ENCODE assay signal across 28 cellular contexts in genomic region chr2:45897836-45898235, GRCh38.
DNase-seq lines count a peak whose midpoint lies in the region; ATAC-seq, FAIRE-seq and TF ChIP-seq lines count a peak whose summit lies in the region.
"Had no signal": no experiment of that assay in that cellular context is flagged by ENCODE, and none has a peak within 500 bp of the region (broad histone marks: within the 10 kb centered on the region; RNA-seq: fewer than 3 reads in every experiment).

No MANE protein-coding gene starts in this region.

- intact Hi-C loops in left lung (cut with DNase I) = no loop called here

- TF ChIP-seq POLR2A in GM12891 (IDR thresholded peaks at IDR 0.05; ENCODE audit: low read depth, low read length) = no peak

- DNase-seq in GM12891 (ENCODE audit: insufficient read length, low spot score) (no peak), left lung (no peak), NCI-H1930 (lab: John Stamatoyannopoulos, UW) (no peak), Kasumi-1 (lab: John Stamatoyannopoulos, UW) (no peak), SJCRH30 (no peak)
- DNase-seq in stimulated activated naive B cell treated with anti-CD40 and anti-IgM and Interleukin-4, amounts not matched to agents 10 μg/mL and 1 μg/mL and 100 μg/mL, for 72 hours = peak; percentile 27
- DNase-seq: Calu3, DMS153, DND-41, H9, IMR-90, KG1, NCI-H1048, NCI-H1417, NCI-H1694 treated with DMSO at 0.1 percent for 48 hours, NCI-H2081 treated with DMSO at 0.1 percent for 48 hours, NCI-H2171, NCI-H226, NCI-H510A, NCI-H69, SIG-M5, SK-N-SH had no signal

- peaks cover 2 to 9% of the 10 kb centered on the region in 2 donors for H3K36me3 Mint-ChIP-seq in stimulated activated naive B cell treated with anti-CD40 and anti-IgM and Interleukin-4, amounts not matched to agents 10 μg/mL and 1 μg/mL and 100 μg/mL, for 72 hours

- H3K9me3 ChIP-seq in left lung (no peaks in the 10 kb centered on the region), SJCRH30 (replicated peaks) (no peaks in the 10 kb centered on the region)
- H3K9me3 ChIP-seq: SK-N-SH had no signal

- peak; percentile 41 for FAIRE-seq in GM12891 (lab: Jason Lieb, UNC)
- FAIRE-seq: GM18507, RCC 7860 had no signal

- H3K4me1 Mint-ChIP-seq in stimulated activated naive B cell treated with anti-CD40 and anti-IgM and Interleukin-4, amounts not matched to agents 10 μg/mL and 1 μg/mL and 100 μg/mL, for 72 hours = peaks cover 44 to 69% of the 10 kb centered on the region in 2 donors
- H3K4me1 Mint-ChIP-seq: GM23338, H9 had no signal

- ATAC-seq in HG03175 (IDR thresholded peaks at IDR 0.05; ENCODE audit: unreplicated experiment) (peak; percentile 54), left lung (peak; percentile 8)
- ATAC-seq in stimulated activated naive B cell treated with anti-CD40 and anti-IgM and Interleukin-4, amounts not matched to agents 10 μg/mL and 1 μg/mL and 100 μg/mL, for 72 hours (replicated peaks) = peak; percentile 91 to 93
- ATAC-seq: GM23338 had no signal

- no peak overlapping the region for H3K4me3 ChIP-seq in left lung
- no peak overlapping the region for H3K4me3 ChIP-seq in SJCRH30
- H3K4me3 ChIP-seq: GM23338 had no signal

- no peaks in the 10 kb centered on the region for H3K9me3 Mint-ChIP-seq in stimulated activated naive B cell treated with anti-CD40 and anti-IgM and Interleukin-4, amounts not matched to agents 10 μg/mL and 1 μg/mL and 100 μg/mL, for 72 hours
- H3K9me3 Mint-ChIP-seq: GM23338, H9 had no signal

- H3K4me1 ChIP-seq in left lung (peaks cover 9 to 72% of the 10 kb centered on the region in 2 donors), SJCRH30 (peaks cover 2% of the 10 kb centered on the region; the same call in 1 of the 2 replicates)

- H3K36me3 ChIP-seq in left lung (no peaks in the 10 kb centered on the region), SJCRH30 (no peaks in the 10 kb centered on the region)

- no peaks in the 10 kb centered on the region for H3K27me3 ChIP-seq in left lung
- no peaks in the 10 kb centered on the region for H3K27me3 ChIP-seq in SJCRH30

- peak overlapping the region in 1 of 2 donors; percentile 42 for H3K27ac ChIP-seq in left lung
- no peak overlapping the region for H3K27ac ChIP-seq in SJCRH30
- H3K27ac ChIP-seq: C4-2B had no signal

- H3K27ac Mint-ChIP-seq in stimulated activated naive B cell treated with anti-CD40 and anti-IgM and Interleukin-4, amounts not matched to agents 10 μg/mL and 1 μg/mL and 100 μg/mL, for 72 hours = peak overlapping the region; percentile 57
- H3K27ac Mint-ChIP-seq: B cell, GM23338, H9 had no signal

- no peak overlapping the region for H3K4me3 Mint-ChIP-seq in stimulated activated naive B cell treated with anti-CD40 and anti-IgM and Interleukin-4, amounts not matched to agents 10 μg/mL and 1 μg/mL and 100 μg/mL, for 72 hours
- H3K4me3 Mint-ChIP-seq: B cell, GM23338, H9 had no signal

- no peak for TF ChIP-seq CTCF in left lung (IDR thresholded peaks at IDR 0.05)

- no peaks in the 10 kb centered on the region for H3K27me3 Mint-ChIP-seq in stimulated activated naive B cell treated with anti-CD40 and anti-IgM and Interleukin-4, amounts not matched to agents 10 μg/mL and 1 μg/mL and 100 μg/mL, for 72 hours
- H3K27me3 Mint-ChIP-seq: B cell had no signal

TF ChIP-seq in GM12891, 5 proteins besides CTCF, POLR2A, EP300 and RAD21:
- TF ChIP-seq POLR2AphosphoS5 (IDR thresholded peaks at IDR 0.05; ENCODE audit: low read depth, low read length) (no peak), SPI1 (IDR thresholded peaks at IDR 0.05; ENCODE audit: low read depth, low read length) (no peak), POU2F2 (IDR thresholded peaks at IDR 0.05; ENCODE audit: low read depth, low read length) (no peak), PAX5 (IDR thresholded peaks at IDR 0.05; ENCODE audit: insufficient read depth, low read length, severe bottlenecking) (no peak), TAF1 (IDR thresholded peaks at IDR 0.05; ENCODE audit: low read depth, low read length) (no peak)

Comparison
In these comparisons a context has a peak if more than half of its experiments do, and no peak if none do; other contexts are left out.
1. ATAC-seq: peak in every context shown above with its lines; median percentile 92 in stimulated activated naive B cell treated with anti-CD40 and anti-IgM and Interleukin-4, amounts not matched to agents 10 μg/mL and 1 μg/mL and 100 μg/mL, for 72 hours; 54 in HG03175; 8 in left lung.